In genomic region chr13:30673669-30674521, GRCh38 we compare ENCODE assay signal across 8 cellular contexts. TPM values are rescaled to one million over a fixed set of nuclear protein-coding genes. Genes with fewer than 3 reads are reported as not detected.
DNase-seq lines count a peak whose midpoint lies in the region; TF ChIP-seq lines count a peak whose summit lies in the region.

No MANE protein-coding gene starts in this region.

- no peaks in the 10 kb centered on the region for H3K36me3 Mint-ChIP-seq in neural crest cell (ENCODE audit: low read depth)

- no peaks in the 10 kb centered on the region for H3K27me3 ChIP-seq in stomach smooth muscle (ENCODE audit: control insufficient read depth in 1 of 2, insufficient read depth in 2 of 2, low read length in 2 of 2)

- peak; percentile 57 for TF ChIP-seq CTCF in fibroblast of villous mesenchyme (IDR thresholded peaks at IDR 0.05; ENCODE audit: insufficient read depth, low read depth, low read length)
- peak; percentile 81 for TF ChIP-seq CTCF in neural crest cell (conservative IDR thresholded peaks at IDR 0.05)

- DNase-seq in EH (ENCODE audit: low read depth) = peak; percentile 87
- peak; percentile 73 for DNase-seq in GOT3 (lab: John Stamatoyannopoulos, UW)
- DNase-seq in LHCN-M2 (ENCODE audit: low read depth) = peak; percentile 89
- peak; percentile 94 for DNase-seq in activated effector memory CD4-positive, alpha-beta T cell treated with anti-CD3 and anti-CD28 coated beads, Interleukin-2, amount 50 U/mL, for 16 hours
- peak; percentile 83 for DNase-seq in fibroblast of villous mesenchyme (ENCODE audit: low read depth)
- DNase-seq in neural crest cell (ENCODE audit: low read depth, low spot score) = peak; percentile 90

- H3K9me3 Mint-ChIP-seq in neural crest cell = peaks cover 2% of the 10 kb centered on the region

- H3K9ac ChIP-seq in stomach smooth muscle (ENCODE audit: low read length in 2 of 2) = peak overlapping the region; percentile 48 to 62

- peak overlapping the region; percentile 49 for H3K27ac ChIP-seq in stomach smooth muscle (ENCODE audit: low read length)

- H3K4me3 Mint-ChIP-seq in neural crest cell = peak overlapping the region; percentile 90

- peak; percentile 68 for TF ChIP-seq POLR2A in Raji (IDR thresholded peaks at IDR 0.05; ENCODE audit: insufficient read depth, low read depth, low read length)

- H3K4me3 ChIP-seq in fibroblast of villous mesenchyme (ENCODE audit: low read depth, low read length) = peak overlapping the region; percentile 53
- H3K4me3 ChIP-seq in stomach smooth muscle (ENCODE audit: low read length in 2 of 2) = peak overlapping the region; percentile 51 to 77

- peak overlapping the region; percentile 98 for H3K27ac Mint-ChIP-seq in neural crest cell (ENCODE audit: unreplicated experiment)

- peaks cover 8% of the 10 kb centered on the region for H3K27me3 Mint-ChIP-seq in neural crest cell (ENCODE audit: low read depth)

- H3K4me1 ChIP-seq in stomach smooth muscle (ENCODE audit: control insufficient read depth, insufficient read depth, low read length) = peaks cover 14% of the 10 kb centered on the region

- no peaks in the 10 kb centered on the region for H3K9me3 ChIP-seq in stomach smooth muscle (ENCODE audit: control insufficient read depth in 2 of 2, low read length in 2 of 2)

- no peaks in the 10 kb centered on the region for H3K36me3 ChIP-seq in stomach smooth muscle (ENCODE audit: control insufficient read depth in 2 of 2, insufficient read depth in 2 of 2, low read length in 2 of 2)

- H3K4me1 Mint-ChIP-seq in neural crest cell = peaks cover 16% of the 10 kb centered on the region

RNA-seq across cellular contexts. Expression of gene USPL1, which starts 56.2 kb away (rescaled TPM):
- 13.9 and 17.3 TPM in 2 replicates for total RNA-seq in LHCN-M2 (2014; rRNA removed)
- polyA plus RNA-seq in LHCN-M2 (2012) = 3.3 TPM
- total RNA-seq in fibroblast of villous mesenchyme = 16.4 and 21.2 TPM in 2 replicates
- 24.9 and 26.8 TPM in 2 replicates for total RNA-seq in neural crest cell

Comparison
In these comparisons a context has a peak if more than half of its experiments do, and no peak if none do; other contexts are left out.
1. Peak in every context shown above with its lines: DNase-seq, H3K4me3 ChIP-seq and H3K27ac ChIP-seq.